Comparison of ENCODE assay signal across 10 cellular contexts in genomic region chr2:96259497-96259921, GRCh38. TPM values are rescaled to one million over a fixed set of nuclear protein-coding genes. Genes with fewer than 3 reads are reported as not detected.
DNase-seq lines count a peak whose midpoint lies in the region; ATAC-seq, FAIRE-seq and TF ChIP-seq lines count a peak whose summit lies in the region.
"Had no signal": no experiment of that assay in that cellular context is flagged by ENCODE, and none has a peak within 500 bp of the region (broad histone marks: within the 10 kb centered on the region; RNA-seq: fewer than 3 reads in every experiment).

No MANE protein-coding gene starts in this region.

- 64% methylated on average over 5 of the region's 5 CpGs; no CpG with 5 or more reads in 1 of the 2 donors for WGBS in upper lobe of left lung, 2 donors

- H3K9me3 ChIP-seq in astrocyte (ENCODE audit: insufficient read depth, low read depth, low read length) (no peaks in the 10 kb centered on the region), mucosa of rectum (ENCODE audit: control insufficient read depth in 2 of 2, low read length in 2 of 2) (no peaks in the 10 kb centered on the region), upper lobe of left lung (no peaks in the 10 kb centered on the region)

- no peak overlapping the region for H3K4me3 ChIP-seq in astrocyte (ENCODE audit: insufficient read depth, low read depth, low read length)
- peak overlapping the region in 1 of 2 donors; percentile 59 for H3K4me3 ChIP-seq in mucosa of rectum (ENCODE audit: low read length in 2 of 2)
- H3K4me3 ChIP-seq in upper lobe of left lung = peak overlapping the region in 1 of 4 donors; percentile 2

- H4K20me1 ChIP-seq in astrocyte (ENCODE audit: insufficient read depth, low read length) = peaks cover 65% of the 10 kb centered on the region

- no peak for TF ChIP-seq EP300 in upper lobe of left lung (IDR thresholded peaks at IDR 0.05)

- no peak overlapping the region for H3K9ac ChIP-seq in astrocyte (ENCODE audit: low read length)
- H3K9ac ChIP-seq in mucosa of rectum (ENCODE audit: low read depth in 1 of 2, low read length in 2 of 2) = peak overlapping the region in 1 of 2 donors; percentile 41

- no peaks in the 10 kb centered on the region for H3K9me3 Mint-ChIP-seq in activated T-cell treated with anti-CD3 and anti-CD28 coated beads, Interleukin-2, amount 50 U/mL, for 24 hours
- no peaks in the 10 kb centered on the region for H3K9me3 Mint-ChIP-seq in astrocyte (ENCODE audit: unreplicated experiment)
- H3K9me3 Mint-ChIP-seq: T-helper 2 cell treated with Interferon-gamma antibody and Interleukin-4, amounts not matched to agents 5 μg/mL and 100 μg/mL, for 36 hours had no signal

- no peak for DNase-seq in activated T-cell treated with anti-CD3 and anti-CD28 coated beads, Interleukin-2, amount 50 U/mL, for 24 hours
- no peak for DNase-seq in activated T-cell treated with anti-CD3 and anti-CD28 coated beads, Interleukin-2, amount 50 U/mL, for 48 hours
- DNase-seq in astrocyte (ENCODE audit: low read depth) = no peak
- peak in 1 of 2 donors; percentile 41 for DNase-seq in upper lobe of left lung
- DNase-seq in NOMO-1 treated with dmso at 0.1 percent for 144 hours (lab: John Stamatoyannopoulos, UW; ENCODE audit: unreplicated experiment) = no peak
- no peak for DNase-seq in foreskin melanocyte
- DNase-seq: DMS79 had no signal

- H3K36me3 Mint-ChIP-seq in activated T-cell treated with anti-CD3 and anti-CD28 coated beads, Interleukin-2, amount 50 U/mL, for 24 hours (ENCODE audit: low read depth) = peaks cover 86% of the 10 kb centered on the region
- peaks cover 2% of the 10 kb centered on the region for H3K36me3 Mint-ChIP-seq in astrocyte (ENCODE audit: low read depth, unreplicated experiment)

- H3K4me1 ChIP-seq in astrocyte (ENCODE audit: insufficient read depth, low read length) (peaks cover 24% of the 10 kb centered on the region), mucosa of rectum (ENCODE audit: control insufficient read depth in 2 of 2, insufficient read depth in 2 of 2, low read length in 2 of 2) (peaks cover 38 to 43% of the 10 kb centered on the region in 2 donors), upper lobe of left lung (peaks cover 77 to 86% (median 81%) of the 10 kb centered on the region in 4 donors)

- peak overlapping the region; percentile 85 for H3K27ac Mint-ChIP-seq in activated T-cell treated with anti-CD3 and anti-CD28 coated beads, Interleukin-2, amount 50 U/mL, for 24 hours
- H3K27ac Mint-ChIP-seq in astrocyte (ENCODE audit: unreplicated experiment) = peak overlapping the region; percentile 72
- H3K27ac Mint-ChIP-seq: T-helper 2 cell treated with Interferon-gamma antibody and Interleukin-4, amounts not matched to agents 5 μg/mL and 100 μg/mL, for 36 hours had no signal

- H3K4me1 Mint-ChIP-seq in activated T-cell treated with anti-CD3 and anti-CD28 coated beads, Interleukin-2, amount 50 U/mL, for 24 hours (ENCODE audit: low read depth) = peaks cover 78% of the 10 kb centered on the region
- peaks cover 36% of the 10 kb centered on the region for H3K4me1 Mint-ChIP-seq in astrocyte (ENCODE audit: low read depth, unreplicated experiment)

- no peak for ATAC-seq in upper lobe of left lung (ENCODE audit: low FRiP score in 2 of 2)
- no peak for ATAC-seq in GM19328 (IDR thresholded peaks at IDR 0.05; ENCODE audit: unreplicated experiment)

- TF ChIP-seq POLR2A in upper lobe of left lung (IDR thresholded peaks at IDR 0.05) = no peak

- FAIRE-seq in astrocyte (lab: Jason Lieb, UNC) = no peak

- peaks cover 4% of the 10 kb centered on the region for H3K36me3 ChIP-seq in astrocyte (ENCODE audit: insufficient read depth, low read length)
- peaks cover 22 to 41% of the 10 kb centered on the region in 2 donors for H3K36me3 ChIP-seq in mucosa of rectum (ENCODE audit: control insufficient read depth in 2 of 2, insufficient read depth in 2 of 2, low read length in 2 of 2)
- peaks cover 12 to 40% (median 13%) of the 10 kb centered on the region in 4 donors for H3K36me3 ChIP-seq in upper lobe of left lung

- H3K27me3 Mint-ChIP-seq in activated T-cell treated with anti-CD3 and anti-CD28 coated beads, Interleukin-2, amount 50 U/mL, for 24 hours = no peaks in the 10 kb centered on the region
- no peaks in the 10 kb centered on the region for H3K27me3 Mint-ChIP-seq in astrocyte (ENCODE audit: low read depth, unreplicated experiment)

- H3K4me2 ChIP-seq in astrocyte (ENCODE audit: low read length) = peak overlapping the region; percentile 76

- no peaks in the 10 kb centered on the region for H3K27me3 ChIP-seq in astrocyte (ENCODE audit: insufficient read depth, low read length)
- no peaks in the 10 kb centered on the region for H3K27me3 ChIP-seq in mucosa of rectum (ENCODE audit: control insufficient read depth in 2 of 2, insufficient read depth in 2 of 2, low read length in 2 of 2)
- H3K27me3 ChIP-seq in upper lobe of left lung = no peaks in the 10 kb centered on the region

- peaks cover 71% of the 10 kb centered on the region for H3K79me2 ChIP-seq in astrocyte (ENCODE audit: insufficient read depth, low read length)

- TF ChIP-seq CTCF in astrocyte (IDR thresholded peaks at IDR 0.05; ENCODE audit: insufficient read depth, low read depth, low read length) = no peak
- no peak for TF ChIP-seq CTCF in upper lobe of left lung (IDR thresholded peaks at IDR 0.05)

- no peak overlapping the region for H3K4me3 Mint-ChIP-seq in activated T-cell treated with anti-CD3 and anti-CD28 coated beads, Interleukin-2, amount 50 U/mL, for 24 hours
- H3K4me3 Mint-ChIP-seq in astrocyte (ENCODE audit: unreplicated experiment) = peak overlapping the region; percentile 54
- H3K4me3 Mint-ChIP-seq: T-helper 2 cell treated with Interferon-gamma antibody and Interleukin-4, amounts not matched to agents 5 μg/mL and 100 μg/mL, for 36 hours had no signal

- H3K27ac ChIP-seq in astrocyte (ENCODE audit: low read depth, low read length) (no peak overlapping the region), mucosa of rectum (ENCODE audit: low read depth in 2 of 2, low read length in 2 of 2) (peak overlapping the region; percentile 89 to 93), upper lobe of left lung (peak overlapping the region; percentile 76 to 94 (median 87))

- no peak overlapping the region for H2AFZ ChIP-seq in astrocyte (ENCODE audit: low read depth, low read length)

RNA-seq across cellular contexts. Expression of gene TMEM127, which starts 6.3 kb away (rescaled TPM):
- total RNA-seq in astrocyte (41.7 and 45.5 TPM in 2 replicates), upper lobe of left lung (10 to 100 TPM; 21.0 to 75.8 (median 44.8) TPM)

RNA-seq across cellular contexts. Expression of gene CIAO1, which starts 6.5 kb away (rescaled TPM):
- total RNA-seq in astrocyte (56.3 and 58.6 TPM in 2 replicates), upper lobe of left lung (100 to 1,000 TPM in 3 of 6 donors, 10 to 100 TPM in 3; 69.0 to 169 (median 91.0) TPM)

RNA-seq across cellular contexts. Expression of gene SNRNP200, which starts 45.8 kb away (rescaled TPM):
- 97.3 and 101 TPM in 2 replicates for total RNA-seq in astrocyte
- total RNA-seq in upper lobe of left lung = 100 to 1,000 TPM in 2 of 6 donors, 10 to 100 TPM in 4; 80.9 to 177 (median 90.9) TPM

RNA-seq across cellular contexts. Expression of gene STARD7, which starts 50.9 kb away (rescaled TPM):
- total RNA-seq in astrocyte (101 and 103 TPM in 2 replicates), upper lobe of left lung (100 to 1,000 TPM in 4 of 6 donors, 10 to 100 TPM in 2; 76.4 to 226 (median 166) TPM)
